ENCODE assay signal across 9 cellular contexts in genomic region chr20:48919882-48920526, GRCh38. TPM values are rescaled to one million over a fixed set of nuclear protein-coding genes. Genes with fewer than 3 reads are reported as not detected.
DNase-seq lines count a peak whose midpoint lies in the region; ATAC-seq and TF ChIP-seq lines count a peak whose summit lies in the region.
"Had no signal": no experiment of that assay in that cellular context is flagged by ENCODE, and none has a peak within 500 bp of the region (broad histone marks: within the 10 kb centered on the region; RNA-seq: fewer than 3 reads in every experiment).

No MANE protein-coding gene starts in this region.

- no peak overlapping the region for H3K23ac ChIP-seq in mesendoderm (ENCODE audit: low read length)

- H3K27me3 Mint-ChIP-seq in activated CD8-positive, alpha-beta T cell treated with anti-CD3 and anti-CD28 coated beads, Interleukin-2, amount 10 ng/mL, durations not matched to agents 7 days and 5 days (ENCODE audit: low read depth): no peaks in the 10 kb centered on the region

- H3K4me3 Mint-ChIP-seq in activated CD8-positive, alpha-beta T cell treated with anti-CD3 and anti-CD28 coated beads, Interleukin-2, amount 10 ng/mL, durations not matched to agents 7 days and 5 days: peak overlapping the region; percentile 85

- ATAC-seq in activated CD8-positive, alpha-beta T cell treated with anti-CD3 and anti-CD28 coated beads, Interleukin-2, amount 10 ng/mL, durations not matched to agents 7 days and 5 days: no peak
- ATAC-seq in HG02798 (IDR thresholded peaks at IDR 0.05; ENCODE audit: poor library complexity, unreplicated experiment) (no peak), HG03045 (IDR thresholded peaks at IDR 0.05; ENCODE audit: unreplicated experiment) (no peak)

- H3K27me3 ChIP-seq in BLaER1 treated with 17β-estradiol and CSF1 and Interleukin-3, amounts not matched to agents 10 nM and 100 nM: no peaks in the 10 kb centered on the region
- H3K27me3 ChIP-seq in HL-60 (ENCODE audit: insufficient read depth, poor library complexity, severe bottlenecking) (no peaks in the 10 kb centered on the region), mesendoderm (ENCODE audit: insufficient read depth, low read length, poor library complexity) (no peaks in the 10 kb centered on the region)
- H3K27me3 ChIP-seq: tibial nerve had no signal

- H4K5ac ChIP-seq in mesendoderm (ENCODE audit: low read length): no peak overlapping the region

- no peak overlapping the region for H3K56ac ChIP-seq in mesendoderm (ENCODE audit: low read length)

- no peaks in the 10 kb centered on the region for H3K36me3 ChIP-seq in BLaER1 treated with 17β-estradiol and CSF1 and Interleukin-3, amounts not matched to agents 10 nM and 100 nM
- no peaks in the 10 kb centered on the region for H3K36me3 ChIP-seq in mesendoderm (ENCODE audit: control insufficient read depth, insufficient read depth, low read length)
- H3K36me3 ChIP-seq: tibial nerve had no signal

- no peak overlapping the region for H4K8ac ChIP-seq in mesendoderm (ENCODE audit: low read depth, low read length)

- no peak for TF ChIP-seq CTCF in HL-60 (IDR thresholded peaks at IDR 0.05; ENCODE audit: insufficient read depth, low read length)

- peaks cover 35% of the 10 kb centered on the region for H3K4me1 Mint-ChIP-seq in activated CD8-positive, alpha-beta T cell treated with anti-CD3 and anti-CD28 coated beads, Interleukin-2, amount 10 ng/mL, durations not matched to agents 7 days and 5 days (ENCODE audit: low read depth)

- H2BK5ac ChIP-seq in mesendoderm (ENCODE audit: low read length): no peak overlapping the region

- no peaks in the 10 kb centered on the region for H3K9me3 Mint-ChIP-seq in activated CD8-positive, alpha-beta T cell treated with anti-CD3 and anti-CD28 coated beads, Interleukin-2, amount 10 ng/mL, durations not matched to agents 7 days and 5 days (ENCODE audit: insufficient read depth)

- no peaks in the 10 kb centered on the region for H3K9me3 ChIP-seq in BLaER1 treated with 17β-estradiol and CSF1 and Interleukin-3, amounts not matched to agents 10 nM and 100 nM (replicated peaks in 1 of 11)
- H3K9me3 ChIP-seq: tibial nerve had no signal

- no peak overlapping the region for H3K18ac ChIP-seq in mesendoderm (ENCODE audit: low read length)

- H3K27ac Mint-ChIP-seq in activated CD8-positive, alpha-beta T cell treated with anti-CD3 and anti-CD28 coated beads, Interleukin-2, amount 10 ng/mL, durations not matched to agents 7 days and 5 days: peak overlapping the region; percentile 65

- peak overlapping the region in 6 of 11 experiments; percentile 15 to 99 (median 98); a peak in 10 of 22 replicates for H3K9ac ChIP-seq in BLaER1 treated with 17β-estradiol and CSF1 and Interleukin-3, amounts not matched to agents 10 nM and 100 nM
- no peak overlapping the region for H3K9ac ChIP-seq in mesendoderm (ENCODE audit: low read length)

- H3K4me3 ChIP-seq in BLaER1 treated with 17β-estradiol and CSF1 and Interleukin-3, amounts not matched to agents 10 nM and 100 nM: peak overlapping the region in 7 of 10 experiments; percentile 77 to 97 (median 96); a peak in 6 of 20 replicates
- H3K4me3 ChIP-seq in HL-60 (replicated peaks; ENCODE audit: insufficient read depth, low read length) (no peak overlapping the region), mesendoderm (ENCODE audit: low read length) (no peak overlapping the region)

- no peak overlapping the region for H2BK15ac ChIP-seq in mesendoderm (replicated peaks; ENCODE audit: low read depth)

- DNase-seq in HL-60 (ENCODE audit: low read depth in 1 of 2, low spot score in 1 of 2) (peak in 1 of 2 experiments; percentile 76), mesendoderm (peak; percentile 54), iPS-NIHi11 (ENCODE audit: low spot score) (no peak)
- DNase-seq in activated CD8-positive, alpha-beta T cell treated with anti-CD3 and anti-CD28 coated beads, Interleukin-2, amount 10 ng/mL, durations not matched to agents 7 days and 5 days: no peak
- no peak for DNase-seq in central memory CD4-positive, alpha-beta T cell

- peaks cover 5 to 28% (median 22%) of the 10 kb centered on the region in 11 experiments; a peak in 18 of 22 replicates for H4K20me1 ChIP-seq in BLaER1 treated with 17β-estradiol and CSF1 and Interleukin-3, amounts not matched to agents 10 nM and 100 nM

- CTCF ChIA-PET in activated CD8-positive, alpha-beta T cell treated with anti-CD3 and anti-CD28 coated beads, Interleukin-2, amount 10 ng/mL, durations not matched to agents 7 days and 5 days (lab: Charles Lee): interaction anchor here (1.2 to 1.6 kb wide), 2 partner anchors 15 to 262 kb away, joined by 6 to 7 read pairs; no protein-coding TSS in a partner anchor

- POLR2A ChIA-PET in activated CD8-positive, alpha-beta T cell treated with anti-CD3 and anti-CD28 coated beads, Interleukin-2, amount 10 ng/mL, durations not matched to agents 7 days and 5 days (lab: Charles Lee): no interaction called here

- peaks cover 10% of the 10 kb centered on the region for H3K79me1 ChIP-seq in mesendoderm (ENCODE audit: low read length)

- H3K27ac ChIP-seq in BLaER1 treated with 17β-estradiol and CSF1 and Interleukin-3, amounts not matched to agents 10 nM and 100 nM: peak overlapping the region in 10 of 11 experiments; percentile 93 to 99 (median 98); a peak in 15 of 22 replicates
- H3K27ac ChIP-seq in HL-60 (replicated peaks) (peak overlapping the region; percentile 92), mesendoderm (ENCODE audit: low read depth, low read length) (no peak overlapping the region)

- no peak overlapping the region for H3K4ac ChIP-seq in mesendoderm (ENCODE audit: low read depth, low read length)

- H2BK120ac ChIP-seq in mesendoderm (ENCODE audit: low read depth, low read length): no peak overlapping the region

- WGBS in mesendoderm (ENCODE audit: extremely low coverage, insufficient coverage, low lambda C conversion rate): no CpG with 5 or more reads among the region's 5 CpGs

- H3K36me3 Mint-ChIP-seq in activated CD8-positive, alpha-beta T cell treated with anti-CD3 and anti-CD28 coated beads, Interleukin-2, amount 10 ng/mL, durations not matched to agents 7 days and 5 days (ENCODE audit: low read depth): no peaks in the 10 kb centered on the region

- peak overlapping the region; percentile 74 to 98 (median 94) for H3K4me2 ChIP-seq in BLaER1 treated with 17β-estradiol and CSF1 and Interleukin-3, amounts not matched to agents 10 nM and 100 nM
- no peak overlapping the region for H3K4me2 ChIP-seq in mesendoderm (ENCODE audit: low read length)

- H3K4me1 ChIP-seq in BLaER1 treated with 17β-estradiol and CSF1 and Interleukin-3, amounts not matched to agents 10 nM and 100 nM: peaks cover 39 to 48% (median 44%) of the 10 kb centered on the region in 10 experiments
- H3K4me1 ChIP-seq in mesendoderm (ENCODE audit: control insufficient read depth, low read depth, low read length): peaks cover 2% of the 10 kb centered on the region

- H2AK5ac ChIP-seq in mesendoderm (ENCODE audit: low read length): no peak overlapping the region

- peaks cover 20% of the 10 kb centered on the region for H3K79me2 ChIP-seq in mesendoderm (ENCODE audit: control insufficient read depth, insufficient read depth, low read length)

RNA-seq across cellular contexts. Expression of gene ARFGEF2, which starts 1.5 kb away (rescaled TPM):
- 10 to 100 TPM; 19.1 to 20.1 TPM for total RNA-seq in activated CD8-positive, alpha-beta T cell treated with anti-CD3 and anti-CD28 coated beads, Interleukin-2, amount 10 ng/mL, durations not matched to agents 7 days and 5 days
- polyA plus RNA-seq in mesendoderm (2013, experiment 1 of 2): 9.4 TPM
- polyA plus RNA-seq in mesendoderm (2013, experiment 2 of 2): 9.0 TPM

Comparison
In these comparisons a context has a peak if more than half of its experiments do, and no peak if none do; other contexts are left out.
1. H3K4me3 ChIP-seq: peak in BLaER1 treated with 17β-estradiol and CSF1 and Interleukin-3, amounts not matched to agents 10 nM and 100 nM (7 of 10); none in HL-60 (single experiment) and mesendoderm (single experiment).